In the genomic region with DNA sequence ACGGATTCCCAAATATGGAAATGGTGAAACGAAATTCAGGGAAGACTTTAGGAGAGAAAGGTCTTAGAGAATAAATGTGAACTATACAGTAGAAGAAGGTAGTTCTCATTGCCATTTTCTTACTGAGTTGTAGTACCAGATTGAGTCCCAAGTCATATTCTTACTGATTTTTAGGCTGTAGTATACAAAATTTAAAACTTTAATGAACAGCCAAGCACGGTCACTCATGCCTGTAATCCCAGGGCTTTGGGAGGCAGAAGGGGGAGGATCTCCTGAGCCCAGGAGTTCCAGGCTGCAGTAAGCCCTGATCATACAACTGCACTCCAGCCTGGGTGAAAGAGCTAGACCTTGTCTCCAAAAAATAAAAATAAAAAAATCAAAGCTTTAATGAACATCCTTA, we compare ENCODE assay signal across 36 cellular contexts.
"Had no signal": no experiment of that assay in that cellular context is flagged by ENCODE, and none has a peak within 500 bp of the region (broad histone marks: within the 10 kb centered on the region; RNA-seq: fewer than 3 reads in every experiment).

No MANE protein-coding gene starts in this region.

- DNase-seq: activated CD4-positive, alpha-beta memory T cell treated with anti-CD3 and anti-CD28 coated beads for 36 hours; activated CD4-positive, alpha-beta T cell treated with anti-CD3 and anti-CD28 coated beads for 36 hours; activated CD4-positive, alpha-beta T cell treated with anti-CD3 and anti-CD28 coated beads, Interleukin-2, amount 10 ng/mL, durations not matched to agents 7 days and 5 days; activated CD8-positive, alpha-beta memory T cell treated with anti-CD3 and anti-CD28 coated beads, Interleukin-2, amount 50 U/mL, for 4 hours; activated gamma-delta T cell; activated naive CD4-positive, alpha-beta T cell treated with Interleukin-2 at 50 U/mL for 16 hours; activated naive CD8-positive, alpha-beta T cell treated with anti-CD3 and anti-CD28 coated beads, Interleukin-2, amount 10 ng/mL, durations not matched to agents 7 days and 5 days; amygdala; central memory CD4-positive, alpha-beta T cell; IMR-90; Kasumi-1; KBM-7; NCI-H1105; NCI-H1417 treated with DMSO at 0.1 percent for 48 hours; NCI-H1694; NCI-H1930; NCI-H2081 treated with DMSO at 0.1 percent for 48 hours; NCI-H226; NCI-H446 treated with DMSO at 0.1 percent for 48 hours; NCI-H524; NCI-H69; NK-92 treated with Interleukin-12 subunit alpha and Interleukin-12 subunit beta, amount 100 ng/mL, for 24 hours; PC-3; Peyer's patch; RPMI8226; SHP77 treated with DMSO at 0.1 percent for 48 hours; SK-N-SH; T-helper 1 cell; T1000 had no signal

- H3K27me3 ChIP-seq: ascending aorta, Peyer's patch, SJSA1 had no signal

- H3K9ac ChIP-seq: SK-N-SH had no signal

- H3K4me3 ChIP-seq: ascending aorta, Peyer's patch, SJSA1 had no signal

- H3K9me3 Mint-ChIP-seq: activated CD4-positive, alpha-beta memory T cell treated with anti-CD3 and anti-CD28 coated beads for 36 hours; activated CD4-positive, alpha-beta T cell treated with anti-CD3 and anti-CD28 coated beads, Interleukin-2, amount 10 ng/mL, durations not matched to agents 7 days and 5 days; activated naive CD4-positive, alpha-beta T cell treated with anti-CD3 and anti-CD28 coated beads, Interleukin-2, amount 50 U/mL, for 24 hours; activated naive CD8-positive, alpha-beta T cell treated with anti-CD3 and anti-CD28 coated beads, Interleukin-2, amount 10 ng/mL, durations not matched to agents 7 days and 5 days; activated T-helper 2 cell treated with anti-CD3 and anti-CD28 coated beads, Interferon-gamma antibody, Interleukin-2, Interleukin-4, amounts not matched to agents 10 μg/mL and 5 μg/mL and 100 μg/mL, durations not matched to agents 14 hours and 24 hours and 36 hours; WTC11 had no signal

- H3K27me3 Mint-ChIP-seq: activated CD4-positive, alpha-beta memory T cell treated with anti-CD3 and anti-CD28 coated beads for 36 hours; activated CD4-positive, alpha-beta T cell treated with anti-CD3 and anti-CD28 coated beads for 36 hours; activated CD4-positive, alpha-beta T cell treated with anti-CD3 and anti-CD28 coated beads, Interleukin-2, amount 10 ng/mL, durations not matched to agents 7 days and 5 days; activated naive CD4-positive, alpha-beta T cell treated with anti-CD3 and anti-CD28 coated beads, Interleukin-2, amount 50 U/mL, for 24 hours; activated naive CD8-positive, alpha-beta T cell treated with anti-CD3 and anti-CD28 coated beads, Interleukin-2, amount 10 ng/mL, durations not matched to agents 7 days and 5 days had no signal

- H3K4me3 Mint-ChIP-seq: activated CD4-positive, alpha-beta memory T cell treated with anti-CD3 and anti-CD28 coated beads for 36 hours; activated CD4-positive, alpha-beta T cell treated with anti-CD3 and anti-CD28 coated beads, Interleukin-2, amount 10 ng/mL, durations not matched to agents 7 days and 5 days; activated naive CD4-positive, alpha-beta T cell treated with anti-CD3 and anti-CD28 coated beads, Interleukin-2, amount 50 U/mL, for 24 hours; activated naive CD8-positive, alpha-beta T cell treated with anti-CD3 and anti-CD28 coated beads, Interleukin-2, amount 10 ng/mL, durations not matched to agents 7 days and 5 days; WTC11 had no signal

- H3K9me3 ChIP-seq: ascending aorta, Peyer's patch, SJSA1, SK-N-SH had no signal

- FAIRE-seq: bronchial epithelial cell had no signal

- H3K36me3 Mint-ChIP-seq: WTC11 had no signal

- H3K27ac Mint-ChIP-seq: activated CD4-positive, alpha-beta memory T cell treated with anti-CD3 and anti-CD28 coated beads for 36 hours; activated CD4-positive, alpha-beta T cell treated with anti-CD3 and anti-CD28 coated beads for 36 hours; activated CD4-positive, alpha-beta T cell treated with anti-CD3 and anti-CD28 coated beads, Interleukin-2, amount 10 ng/mL, durations not matched to agents 7 days and 5 days; activated naive CD4-positive, alpha-beta T cell treated with anti-CD3 and anti-CD28 coated beads, Interleukin-2, amount 50 U/mL, for 24 hours; activated naive CD8-positive, alpha-beta T cell treated with anti-CD3 and anti-CD28 coated beads, Interleukin-2, amount 10 ng/mL, durations not matched to agents 7 days and 5 days; activated T-helper 2 cell treated with anti-CD3 and anti-CD28 coated beads, Interferon-gamma antibody, Interleukin-2, Interleukin-4, amounts not matched to agents 10 μg/mL and 5 μg/mL and 100 μg/mL, durations not matched to agents 14 hours and 24 hours and 36 hours; WTC11 had no signal

- H3K27ac ChIP-seq: ascending aorta, Peyer's patch, SJSA1 had no signal

- H3K9me2 ChIP-seq: SK-N-SH had no signal

- H3K4me2 ChIP-seq: SK-N-SH had no signal

- ATAC-seq: activated CD4-positive, alpha-beta T cell treated with anti-CD3 and anti-CD28 coated beads for 36 hours; activated CD4-positive, CD25-positive, alpha-beta regulatory T cell treated with anti-CD3 and anti-CD28 coated beads, Interleukin-2, amount 50 U/mL, for 24 hours; PC-3; WTC11 had no signal
